In the genomic region with DNA sequence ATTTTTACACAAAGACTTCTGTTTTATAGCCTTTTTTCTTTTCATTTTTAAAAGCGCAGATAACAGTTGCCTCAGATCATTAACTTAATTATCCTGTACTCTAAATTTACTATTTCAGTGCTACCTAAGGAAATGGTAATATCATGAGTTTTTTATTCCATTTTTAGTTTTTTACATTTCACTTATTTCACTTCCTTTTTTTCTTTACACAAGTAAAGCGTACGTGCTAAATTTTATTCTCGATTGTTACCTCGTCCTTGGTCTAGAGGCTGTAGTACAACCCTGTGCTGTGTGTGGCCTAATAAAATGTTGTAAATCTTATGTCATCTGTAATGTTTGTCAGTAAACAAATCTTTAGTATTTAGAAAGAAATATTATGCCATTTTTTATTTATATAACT, we compare ENCODE assay signal across 14 cellular contexts. TPM values are rescaled to one million over a fixed set of nuclear protein-coding genes. Genes with fewer than 3 reads are reported as not detected.
DNase-seq lines count a peak whose midpoint lies in the region; ATAC-seq and TF ChIP-seq lines count a peak whose summit lies in the region.
"Had no signal": no experiment of that assay in that cellular context is flagged by ENCODE, and none has a peak within 500 bp of the region (broad histone marks: within the 10 kb centered on the region; RNA-seq: fewer than 3 reads in every experiment).

No MANE protein-coding gene starts in this region.

- no peaks in the 10 kb centered on the region for H3K9me3 Mint-ChIP-seq in activated CD8-positive, alpha-beta T cell treated with anti-CD3 and anti-CD28 coated beads for 36 hours
- H3K9me3 Mint-ChIP-seq: IgD-negative memory B cell had no signal

- no peak overlapping the region for H3K27ac Mint-ChIP-seq in activated CD8-positive, alpha-beta T cell treated with anti-CD3 and anti-CD28 coated beads for 36 hours
- H3K27ac Mint-ChIP-seq: IgD-negative memory B cell had no signal

- no peaks in the 10 kb centered on the region for H3K9me3 ChIP-seq in SJSA1 (replicated peaks)
- H3K9me3 ChIP-seq in aorta (ENCODE audit: control insufficient read depth, low read length) = no peaks in the 10 kb centered on the region
- H3K9me3 ChIP-seq: tibial nerve had no signal

- POLR2A ChIA-PET in activated CD8-positive, alpha-beta T cell treated with anti-CD3 and anti-CD28 coated beads for 36 hours (lab: Charles Lee) = no interaction called here

- H3K27ac ChIP-seq in SJSA1 (peak overlapping the region; percentile 84), aorta (ENCODE audit: low read depth in 1 of 2, low read length in 2 of 2) (no peak overlapping the region)

- peak; percentile 44 for ATAC-seq in GM19467 (IDR thresholded peaks at IDR 0.05; ENCODE audit: unreplicated experiment)
- ATAC-seq in HG03039 (IDR thresholded peaks at IDR 0.05; ENCODE audit: unreplicated experiment) = peak; percentile 39
- ATAC-seq in activated CD8-positive, alpha-beta T cell treated with anti-CD3 and anti-CD28 coated beads for 36 hours = no peak
- ATAC-seq in aorta (ENCODE audit: low FRiP score) = no peak

- no peaks in the 10 kb centered on the region for H3K36me3 Mint-ChIP-seq in activated CD8-positive, alpha-beta T cell treated with anti-CD3 and anti-CD28 coated beads for 36 hours (ENCODE audit: low read depth)
- H3K36me3 Mint-ChIP-seq: IgD-negative memory B cell had no signal

- intact Hi-C loops in activated CD8-positive, alpha-beta T cell treated with anti-CD3 and anti-CD28 coated beads for 36 hours (cut with micrococcal nuclease) = no loop called here
- intact Hi-C loops in aorta (cut with DNase I) = loop anchor here in 1 of 2 donors (5.0 kb wide), 1 partner anchor 37 kb away; no protein-coding TSS in a partner anchor

- H3K27me3 ChIP-seq in SJSA1 (replicated peaks) (no peaks in the 10 kb centered on the region), aorta (ENCODE audit: control insufficient read depth in 1 of 2, insufficient read depth in 2 of 2, low read length in 1 of 2) (no peaks in the 10 kb centered on the region)
- H3K27me3 ChIP-seq: tibial nerve had no signal

- peak; percentile 24 for DNase-seq in CD1c-positive myeloid dendritic cell (ENCODE audit: extremely low spot score)
- no peak for DNase-seq in SJSA1 (ENCODE audit: low read depth in 1 of 2, low spot score in 2 of 2)
- no peak for DNase-seq in activated CD8-positive, alpha-beta T cell treated with anti-CD3 and anti-CD28 coated beads for 36 hours
- DNase-seq in NCI-H1694 (lab: John Stamatoyannopoulos, UW) = no peak
- no peak for DNase-seq in NCI-H774 (lab: John Stamatoyannopoulos, UW)
- DNase-seq in aorta = no peak
- DNase-seq: activated CD4-positive, CD25-positive, alpha-beta regulatory T cell treated with anti-CD3 and anti-CD28 coated beads, Interleukin-2, amount 50 U/mL, for 72 hours; activated effector memory CD4-positive, alpha-beta T cell treated with anti-CD3 and anti-CD28 coated beads, Interleukin-2, amount 50 U/mL, for 16 hours; nucleus accumbens; SHP77 had no signal

- H3K36me3 ChIP-seq in SJSA1 (peaks cover 43% of the 10 kb centered on the region), aorta (ENCODE audit: control insufficient read depth in 1 of 2, insufficient read depth in 2 of 2, low read length in 1 of 2) (peaks cover 0 to 4% of the 10 kb centered on the region in 2 donors)
- H3K36me3 ChIP-seq: tibial nerve had no signal

- no peaks in the 10 kb centered on the region for H3K27me3 Mint-ChIP-seq in activated CD8-positive, alpha-beta T cell treated with anti-CD3 and anti-CD28 coated beads for 36 hours
- H3K27me3 Mint-ChIP-seq: IgD-negative memory B cell had no signal

- H3K4me1 ChIP-seq in SJSA1 (replicated peaks) (peaks cover 79% of the 10 kb centered on the region), aorta (ENCODE audit: control insufficient read depth in 1 of 2, insufficient read depth in 2 of 2, low read length in 2 of 2) (peaks cover 10 to 26% of the 10 kb centered on the region in 2 donors)

- WGBS in aorta, 2 donors = 72 to 80% methylated on average over 5 of the region's 5 CpGs

- no peak overlapping the region for H3K4me3 Mint-ChIP-seq in activated CD8-positive, alpha-beta T cell treated with anti-CD3 and anti-CD28 coated beads for 36 hours

- H3K4me1 Mint-ChIP-seq in activated CD8-positive, alpha-beta T cell treated with anti-CD3 and anti-CD28 coated beads for 36 hours (ENCODE audit: low read depth) = no peaks in the 10 kb centered on the region

- H3K4me3 ChIP-seq in SJSA1 = no peak overlapping the region
- H3K4me3 ChIP-seq in aorta (ENCODE audit: low read length in 2 of 2) = no peak overlapping the region
- H3K4me3 ChIP-seq: tibial nerve had no signal

- CTCF ChIA-PET in activated CD8-positive, alpha-beta T cell treated with anti-CD3 and anti-CD28 coated beads for 36 hours (lab: Charles Lee) = no interaction called here

- no peak for TF ChIP-seq CTCF in activated CD8-positive, alpha-beta T cell treated with anti-CD3 and anti-CD28 coated beads for 36 hours (IDR thresholded peaks at IDR 0.05)

RNA-seq across cellular contexts. Expression of a gene that starts 49.2 kb away (rescaled TPM):
- total RNA-seq in SJSA1 (2014; rRNA removed; shearing (Covaris generic)) = 245 and 249 TPM in 2 replicates
- 10 to 100 TPM; 14.4 to 15.9 TPM for total RNA-seq in activated CD8-positive, alpha-beta T cell treated with anti-CD3 and anti-CD28 coated beads for 36 hours
- total RNA-seq in aorta = 100 to 1,000 TPM; 228 to 727 TPM
- polyA plus RNA-seq in aorta = 10 to 100 TPM; 47.3 to 66.2 TPM

Comparison
In these comparisons a context has a peak if more than half of its experiments do, and no peak if none do; other contexts are left out.
1. ATAC-seq: peak in GM19467 (single experiment) and HG03039 (single experiment); none in activated CD8-positive, alpha-beta T cell treated with anti-CD3 and anti-CD28 coated beads for 36 hours (single experiment) and aorta (single experiment).
2. RNA of a gene that starts 49.2 kb away (total RNA-seq): 228 to 727 TPM in aorta and 245 to 249 TPM in SJSA1; 14.4 to 15.9 TPM in activated CD8-positive, alpha-beta T cell treated with anti-CD3 and anti-CD28 coated beads for 36 hours; every median in the first group is over 10 times any median in the second.